1 cellular context compared by ENCODE assay signal in genomic region chrX:48913605-48914366, GRCh38.
TF ChIP-seq lines count a peak whose summit lies in the region.

No MANE protein-coding gene starts in this region.

TF ChIP-seq in H1, 55 proteins besides CTCF, POLR2A, EP300 and RAD21:
- TF ChIP-seq POLR2AphosphoS5 (IDR thresholded peaks at IDR 0.05; ENCODE audit: low read depth, low read length) (0 out of 2 replicates have a peak, but pooled peaks have one; percentile 27), CHD1 (IDR thresholded peaks at IDR 0.05; ENCODE audit: low read depth, low read length) (no peak), PHF8 (conservative IDR thresholded peaks at IDR 0.05; ENCODE audit: low read depth, low read length) (no peak), RNF2 (IDR thresholded peaks at IDR 0.05; ENCODE audit: borderline replicate concordance, low read depth, low read length, missing control alignments, poor library complexity, severe bottlenecking) (no peak), JUN (IDR thresholded peaks at IDR 0.05; ENCODE audit: low read depth, low read length) (no peak), SP2 (IDR thresholded peaks at IDR 0.05; ENCODE audit: low read length) (no peak)
